In the genomic region with DNA sequence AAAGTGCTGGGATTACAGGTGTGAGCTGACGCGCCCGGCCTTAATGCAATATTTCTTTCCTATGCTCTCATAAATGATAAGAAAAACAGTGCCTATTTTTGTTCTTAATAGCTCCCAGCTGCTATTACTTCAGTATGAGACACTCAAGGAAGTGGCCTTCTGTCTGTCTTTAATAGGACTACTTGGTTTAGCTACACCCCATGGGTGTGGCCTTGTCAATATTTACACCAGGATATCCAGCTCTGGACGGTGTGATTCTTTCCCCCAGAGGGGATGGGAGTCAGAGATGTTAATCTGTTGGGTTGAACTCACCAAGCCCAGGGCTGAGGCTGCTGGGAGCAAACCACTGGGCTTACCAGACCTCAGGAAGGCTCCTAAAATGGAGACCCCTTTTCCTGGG, we compare ENCODE assay signal across 22 cellular contexts.
DNase-seq lines count a peak whose midpoint lies in the region; ATAC-seq and TF ChIP-seq lines count a peak whose summit lies in the region.
"Had no signal": no experiment of that assay in that cellular context is flagged by ENCODE, and none has a peak within 500 bp of the region (broad histone marks: within the 10 kb centered on the region; RNA-seq: fewer than 3 reads in every experiment).

No MANE protein-coding gene starts in this region.

- H3K27ac Mint-ChIP-seq in type B pancreatic cell, result peak overlapping the region; percentile 45
- H3K27ac Mint-ChIP-seq: GM23338, memory B cell, nephron progenitor cell, T-cell had no signal

- H3K4me3 ChIP-seq in RWPE2 (ENCODE audit: severe bottlenecking) (no peak overlapping the region), left lung (no peak overlapping the region)
- H3K4me3 ChIP-seq: A549, GM23338, thyroid gland had no signal

- no peaks in the 10 kb centered on the region for H3K9me3 Mint-ChIP-seq in type B pancreatic cell
- H3K9me3 Mint-ChIP-seq: GM23338, memory B cell, nephron progenitor cell, T-cell had no signal

- H3K36me3 Mint-ChIP-seq in type B pancreatic cell, result no peaks in the 10 kb centered on the region
- H3K36me3 Mint-ChIP-seq: T-cell had no signal

- H3K4me1 ChIP-seq in RWPE2 (ENCODE audit: insufficient read depth, poor library complexity, severe bottlenecking), result no peaks in the 10 kb centered on the region
- no peaks in the 10 kb centered on the region for H3K4me1 ChIP-seq in left lung
- H3K4me1 ChIP-seq: A549 had no signal

- H3K36me3 ChIP-seq in RWPE2 (ENCODE audit: low read depth), result no peaks in the 10 kb centered on the region
- no peaks in the 10 kb centered on the region for H3K36me3 ChIP-seq in left lung
- H3K36me3 ChIP-seq: thyroid gland had no signal

- H3K27me3 Mint-ChIP-seq in type B pancreatic cell, result no peaks in the 10 kb centered on the region
- H3K27me3 Mint-ChIP-seq: memory B cell, T-cell had no signal

- ATAC-seq in RWPE2 (ENCODE audit: low read depth) (peak; percentile 93), left lung (peak; percentile 91), HG02973 (IDR thresholded peaks at IDR 0.05; ENCODE audit: unreplicated experiment) (no peak), GM19324 (IDR thresholded peaks at IDR 0.05; ENCODE audit: low FRiP score, unreplicated experiment) (no peak)
- ATAC-seq: GM23338, T-cell had no signal

- H3K27ac ChIP-seq in RWPE2 (ENCODE audit: poor library complexity, severe bottlenecking) (no peak overlapping the region), left lung (no peak overlapping the region)
- H3K27ac ChIP-seq: A549, thyroid gland, VCaP had no signal

- TF ChIP-seq CTCF in RWPE2 (IDR thresholded peaks at IDR 0.05; ENCODE audit: poor library complexity, severe bottlenecking) (no peak), left lung (IDR thresholded peaks at IDR 0.05) (no peak), type B pancreatic cell (conservative IDR thresholded peaks at IDR 0.05) (no peak)

- H3K4me1 Mint-ChIP-seq in type B pancreatic cell (ENCODE audit: unreplicated experiment), result peaks cover 12% of the 10 kb centered on the region
- H3K4me1 Mint-ChIP-seq: GM23338, memory B cell, nephron progenitor cell had no signal

- no peak overlapping the region for H3K4me3 Mint-ChIP-seq in type B pancreatic cell
- H3K4me3 Mint-ChIP-seq: GM23338, memory B cell, nephron progenitor cell, T-cell had no signal

- intact Hi-C loops in left lung (cut with DNase I), result no loop called here

- no peaks in the 10 kb centered on the region for H3K9me3 ChIP-seq in RWPE2 (ENCODE audit: severe bottlenecking)
- H3K9me3 ChIP-seq in left lung, result no peaks in the 10 kb centered on the region
- H3K9me3 ChIP-seq: A549, thyroid gland had no signal

- H3K27me3 ChIP-seq in RWPE2 (ENCODE audit: insufficient read depth, poor library complexity, severe bottlenecking) (no peaks in the 10 kb centered on the region), left lung (no peaks in the 10 kb centered on the region)
- H3K27me3 ChIP-seq: thyroid gland had no signal

- DNase-seq in NCI-H748 (lab: John Stamatoyannopoulos, UW; ENCODE audit: unreplicated experiment) (peak; percentile 63), NCI-H748 treated with DMSO at 0.1 percent for 48 hours (lab: John Stamatoyannopoulos, UW) (no peak), RWPE2 (ENCODE audit: low spot score) (no peak), left lung (no peak), type B pancreatic cell (ENCODE audit: extremely low spot score, unreplicated experiment) (no peak), Ammon's horn (ENCODE audit: low spot score) (no peak)
- DNase-seq: amygdala; central memory CD4-positive, alpha-beta T cell; DMS79; effector CD4-positive, alpha-beta T cell; KBM-7; NCI-H2171 treated with DMSO at 0.1 percent for 48 hours; nephron progenitor cell; SHP77 treated with DMSO at 0.1 percent for 48 hours; T-cell; thyroid gland had no signal

Comparison
In these comparisons a context has a peak if more than half of its experiments do, and no peak if none do; other contexts are left out.
1. ATAC-seq: peak in RWPE2 (single experiment) and left lung (single experiment); none in HG02973 (single experiment) and GM19324 (single experiment).